In genomic region chr10:28532223-28532508, GRCh38 we compare ENCODE assay signal across 8 cellular contexts. TPM values are rescaled to one million over a fixed set of nuclear protein-coding genes. Genes with fewer than 3 reads are reported as not detected.
A peak's percentile ranks its signal among the peaks of the same experiment; 100 is the strongest.
DNase-seq lines count a peak whose midpoint lies in the region; ATAC-seq, FAIRE-seq and TF ChIP-seq lines count a peak whose summit lies in the region.

No MANE protein-coding gene starts in this region.

- H3K4me3 ChIP-seq in DOHH2 (ENCODE audit: low read length) (peak overlapping the region; percentile 80), endothelial cell of umbilical vein (replicated peaks in 1 of 3; ENCODE audit: insufficient read depth in 1 of 3, low read depth in 1 of 3, low read length in 3 of 3) (peak overlapping the region; percentile 25 to 94 (median 78)), urinary bladder (ENCODE audit: low read depth, low read length) (peak overlapping the region; percentile 100)

- DNase-seq in SW480 (ENCODE audit: low spot score) (peak; percentile 49), endothelial cell of umbilical vein (ENCODE audit: low read depth, low spot score) (no peak), NCI-H1694 treated with DMSO at 0.1 percent for 48 hours (lab: John Stamatoyannopoulos, UW) (no peak)
- no peak for DNase-seq in naive thymus-derived CD8-positive, alpha-beta T cell

- H3K9me1 ChIP-seq in endothelial cell of umbilical vein (replicated peaks; ENCODE audit: control insufficient read depth, extremely low read depth, insufficient read depth, low read length): no peaks in the 10 kb centered on the region

- no peaks in the 10 kb centered on the region for H3K27me3 ChIP-seq in DOHH2 (ENCODE audit: control insufficient read depth, low read length)
- no peaks in the 10 kb centered on the region for H3K27me3 ChIP-seq in endothelial cell of umbilical vein (ENCODE audit: control insufficient read depth in 2 of 2, insufficient read depth in 2 of 2, low read length in 2 of 2)

- TF ChIP-seq CTCF in DOHH2 (IDR thresholded peaks at IDR 0.05; ENCODE audit: low read depth, low read length, poor library complexity, severe bottlenecking): no peak
- TF ChIP-seq CTCF in endothelial cell of umbilical vein (IDR thresholded peaks at IDR 0.05; ENCODE audit: extremely low read depth in 1 of 2, insufficient read depth in 1 of 2, low read depth in 1 of 2, low read length in 2 of 2): no peak

- peaks cover 32 to 74% (median 65%) of the 10 kb centered on the region in 4 donors for H3K4me1 Mint-ChIP-seq in naive thymus-derived CD8-positive, alpha-beta T cell

- intact Hi-C loops in endothelial cell of umbilical vein (cut with micrococcal nuclease): loop anchor here (1.0 to 2.0 kb wide), 2 partner anchors 100 to 147 kb away; no protein-coding TSS in a partner anchor

- H3K9me3 Mint-ChIP-seq in naive thymus-derived CD8-positive, alpha-beta T cell: peaks cover 0 to 4% (median 0%) of the 10 kb centered on the region in 9 donors

- H3K27ac ChIP-seq in DOHH2 (ENCODE audit: low read depth, low read length) (peak overlapping the region; percentile 94), endothelial cell of umbilical vein (ENCODE audit: insufficient read depth, low read depth, low read length) (peak overlapping the region; percentile 89), urinary bladder (ENCODE audit: low read depth) (peak overlapping the region; percentile 98)

- no TSS peak for BruUV-seq in endothelial cell of umbilical vein (replicated peaks; lab: Mats Ljungman, UMichigan)

- H3K36me3 Mint-ChIP-seq in naive thymus-derived CD8-positive, alpha-beta T cell: peaks cover 0 to 27% (median 13%) of the 10 kb centered on the region in 3 donors

- ATAC-seq in GM19397 (IDR thresholded peaks at IDR 0.05; ENCODE audit: unreplicated experiment) (peak; percentile 46), HG03442 (IDR thresholded peaks at IDR 0.05; ENCODE audit: unreplicated experiment) (peak; percentile 36)
- peak; percentile 39 to 40 for ATAC-seq in naive thymus-derived CD8-positive, alpha-beta T cell

- H3K9ac ChIP-seq in endothelial cell of umbilical vein (replicated peaks; ENCODE audit: extremely low read depth, insufficient read depth, low read length): peak overlapping the region; percentile 99

- H3K9me3 ChIP-seq in DOHH2 (ENCODE audit: control insufficient read depth, insufficient read depth, low read length): no peaks in the 10 kb centered on the region
- H3K9me3 ChIP-seq in endothelial cell of umbilical vein (replicated peaks; ENCODE audit: control insufficient read depth, insufficient read depth, low read length): no peaks in the 10 kb centered on the region

- FAIRE-seq in endothelial cell of umbilical vein (lab: Jason Lieb, UNC): peak; percentile 12

- TF ChIP-seq POLR2A in endothelial cell of umbilical vein (IDR thresholded peaks at IDR 0.05; ENCODE audit: low read depth, low read length): no peak

- dilution Hi-C loops in endothelial cell of umbilical vein (cut with MboI; ENCODE audit: extremely low pct_ligation_motif_present, low sequenced_read_pairs): no loop called here

- POLR2A ChIA-PET in endothelial cell of umbilical vein (lab: Charles Lee): interaction anchor here (0.8 to 0.9 kb wide), 3 partner anchors 9 to 1028 kb away, joined by 3 to 4 read pairs (median 3); partner anchors contain the start of gene RAB18
- POLR2A ChIA-PET in naive thymus-derived CD8-positive, alpha-beta T cell (lab: Charles Lee): interaction anchor here (0.6 to 1.8 kb wide), 20 partner anchors 8 to 1430 kb away, joined by 3 to 9 read pairs (median 4); partner anchors contain the start of genes MASTL, MPP7, RAB18 and YME1L1

- peak overlapping the region; percentile 89 to 100 (median 96) for H3K4me3 Mint-ChIP-seq in naive thymus-derived CD8-positive, alpha-beta T cell

- H3K79me2 ChIP-seq in DOHH2 (ENCODE audit: control insufficient read depth, low read length) (peaks cover 79% of the 10 kb centered on the region), endothelial cell of umbilical vein (ENCODE audit: control insufficient read depth, insufficient read depth, low read length) (peaks cover 54% of the 10 kb centered on the region)

- H4K20me1 ChIP-seq in DOHH2 (ENCODE audit: control insufficient read depth, insufficient read depth, low read depth, low read length) (peaks cover 27% of the 10 kb centered on the region), endothelial cell of umbilical vein (replicated peaks; ENCODE audit: control insufficient read depth, extremely low read depth, insufficient read depth, low read length) (peaks cover 3% of the 10 kb centered on the region)

- H3K4me2 ChIP-seq in DOHH2 (ENCODE audit: low read length) (peak overlapping the region; percentile 75), endothelial cell of umbilical vein (ENCODE audit: insufficient read depth, low read length) (peak overlapping the region; percentile 88)

- peaks cover 56% of the 10 kb centered on the region for H3K36me3 ChIP-seq in DOHH2 (ENCODE audit: control insufficient read depth, low read length)
- peaks cover 3 to 16% of the 10 kb centered on the region in 2 experiments for H3K36me3 ChIP-seq in endothelial cell of umbilical vein (ENCODE audit: control insufficient read depth in 2 of 2, extremely low read depth in 1 of 2, insufficient read depth in 2 of 2, low read length in 2 of 2)
- H3K36me3 ChIP-seq in urinary bladder (ENCODE audit: insufficient read depth): no peaks in the 10 kb centered on the region

- CTCF ChIA-PET in endothelial cell of umbilical vein (lab: Charles Lee): interaction anchor here (0.7 to 1.1 kb wide), 3 partner anchors 30 to 149 kb away, joined by 3 read pairs; no protein-coding TSS in a partner anchor

- WGBS in urinary bladder: under 1% methylated on average over 30 of the region's 30 CpGs

- peak overlapping the region; percentile 5 for H2AFZ ChIP-seq in endothelial cell of umbilical vein (ENCODE audit: low read depth, low read length)

- peaks cover 0 to 2% (median 0%) of the 10 kb centered on the region in 5 donors for H3K27me3 Mint-ChIP-seq in naive thymus-derived CD8-positive, alpha-beta T cell

- H3K4me1 ChIP-seq in DOHH2 (ENCODE audit: control insufficient read depth, low read length) (peaks cover 44% of the 10 kb centered on the region), endothelial cell of umbilical vein (ENCODE audit: control insufficient read depth, extremely low read depth, insufficient read depth, low read length) (peaks cover 19% of the 10 kb centered on the region), urinary bladder (ENCODE audit: insufficient read depth) (no peaks in the 10 kb centered on the region)

- no peaks in the 10 kb centered on the region for H3F3A ChIP-seq in DOHH2 (ENCODE audit: control insufficient read depth, insufficient read depth)

- peak overlapping the region; percentile 93 to 100 (median 96) for H3K27ac Mint-ChIP-seq in naive thymus-derived CD8-positive, alpha-beta T cell

- no peaks in the 10 kb centered on the region for H3K9me2 ChIP-seq in DOHH2 (replicated peaks; ENCODE audit: control insufficient read depth, low read length)

TF ChIP-seq in endothelial cell of umbilical vein, 7 proteins besides CTCF, POLR2A, EP300 and RAD21:
- TF ChIP-seq MYC (IDR thresholded peaks at IDR 0.05; ENCODE audit: low read depth, low read length) (no peak), JUN (IDR thresholded peaks at IDR 0.05; ENCODE audit: borderline replicate concordance, insufficient read depth, insufficient read length, low read depth) (no peak), POLR2AphosphoS5 (IDR thresholded peaks at IDR 0.05; ENCODE audit: insufficient read depth, low read depth, low read length) (no peak), FOS (IDR thresholded peaks at IDR 0.05; ENCODE audit: borderline replicate concordance, insufficient read depth, low read length) (no peak), EZH2 (IDR thresholded peaks at IDR 0.05; ENCODE audit: borderline replicate concordance, low read depth, low read length, severe bottlenecking) (no peak), GATA2 (IDR thresholded peaks at IDR 0.05; ENCODE audit: insufficient read depth, insufficient read length, low read depth, low read length) (no peak)

RNA-seq across cellular contexts. Expression of gene WAC, which starts 0.8 kb away (rescaled TPM):
- total RNA-seq in endothelial cell of umbilical vein (101 and 104 TPM in 2 replicates), urinary bladder (158 TPM)
- polyA plus RNA-seq in endothelial cell of umbilical vein (49.1 and 49.2 TPM in 2 replicates), urinary bladder (79.5 TPM)
- polyA plus RNA-seq in endothelial cell of umbilical vein (2011; cell fraction: cytosol; rRNA removed): 57.0 and 57.7 TPM in 2 replicates
- polyA plus RNA-seq in endothelial cell of umbilical vein (2011; cell fraction: nucleus; rRNA removed): 95.8 and 109 TPM in 2 replicates
- 68.2 and 71.4 TPM in 2 replicates for polyA plus RNA-seq in endothelial cell of umbilical vein (2012)
- polyA minus RNA-seq in endothelial cell of umbilical vein: 115 and 120 TPM in 2 replicates
- 39.1 TPM for polyA minus RNA-seq in endothelial cell of umbilical vein (2011; cell fraction: cytosol; rRNA and poly(A)+ RNA removed)
- polyA minus RNA-seq in endothelial cell of umbilical vein (2011; cell fraction: nucleus; rRNA and poly(A)+ RNA removed): 147 and 187 TPM in 2 replicates
- 100 to 1,000 TPM; 206 to 213 TPM for total RNA-seq in naive thymus-derived CD8-positive, alpha-beta T cell
- 100 to 1,000 TPM in 1 of 3 donors, 10 to 100 TPM in 2; 84.2 to 108 (median 92.2) TPM for polyA plus RNA-seq in naive thymus-derived CD8-positive, alpha-beta T cell
